17 cellular contexts compared by ENCODE assay signal in genomic region chr20:31862506-31862905, GRCh38. TPM values are rescaled to one million over a fixed set of nuclear protein-coding genes. Genes with fewer than 3 reads are reported as not detected.
DNase-seq lines count a peak whose midpoint lies in the region; ATAC-seq and TF ChIP-seq lines count a peak whose summit lies in the region.
"Had no signal": no experiment of that assay in that cellular context is flagged by ENCODE, and none has a peak within 500 bp of the region (broad histone marks: within the 10 kb centered on the region; RNA-seq: fewer than 3 reads in every experiment).

No MANE protein-coding gene starts in this region.

- no peaks in the 10 kb centered on the region for H3K9me3 Mint-ChIP-seq in WTC11
- no peaks in the 10 kb centered on the region for H3K9me3 Mint-ChIP-seq in progenitor cell of endocrine pancreas (ENCODE audit: low read depth)
- H3K9me3 Mint-ChIP-seq in activated T-helper 1 cell treated with anti-CD3 and anti-CD28 coated beads, Interleukin-12 subunit alpha, Interleukin-12 subunit beta, Interleukin-2, Interleukin-4 antibody, amounts not matched to agents 30 ng/mL and 10 ng/mL and 1 ng/mL, durations not matched to agents 14 hours and 24 hours and 36 hours: no peaks in the 10 kb centered on the region
- H3K9me3 Mint-ChIP-seq: activated CD4-positive, alpha-beta T cell treated with anti-CD3 and anti-CD28 coated beads, Interleukin-2, amount 10 ng/mL, durations not matched to agents 24 days and 14 days; naive thymus-derived CD8-positive, alpha-beta T cell had no signal

- CTCF ChIA-PET in WTC11 (lab: Charles Lee): interaction anchor here (1.5 to 3.6 kb wide), 4 partner anchors 9 to 155 kb away, joined by 5 to 28 read pairs (median 12); no protein-coding TSS in a partner anchor

- ATAC-seq in WTC11: no peak
- ATAC-seq: naive thymus-derived CD8-positive, alpha-beta T cell; psoas muscle had no signal

- H3K9me3 ChIP-seq in iPS-18c (ENCODE audit: control insufficient read depth, insufficient read depth, low read length): no peaks in the 10 kb centered on the region
- H3K9me3 ChIP-seq: ascending aorta, heart left ventricle, psoas muscle, suprapubic skin had no signal

- peak overlapping the region; percentile 91 for H3K4me3 Mint-ChIP-seq in WTC11
- peak overlapping the region; percentile 90 for H3K4me3 Mint-ChIP-seq in progenitor cell of endocrine pancreas (ENCODE audit: low read depth)
- H3K4me3 Mint-ChIP-seq in activated T-helper 1 cell treated with anti-CD3 and anti-CD28 coated beads, Interleukin-12 subunit alpha, Interleukin-12 subunit beta, Interleukin-2, Interleukin-4 antibody, amounts not matched to agents 30 ng/mL and 10 ng/mL and 1 ng/mL, durations not matched to agents 14 hours and 24 hours and 36 hours: no peak overlapping the region

- peak; percentile 55 for DNase-seq in activated effector memory CD4-positive, alpha-beta T cell treated with anti-CD3 and anti-CD28 coated beads, Interleukin-2, amount 50 U/mL, for 16 hours
- DNase-seq in activated effector memory CD4-positive, alpha-beta T cell treated with Interleukin-2 at 50 U/mL for 16 hours: no peak
- peak; percentile 10 for DNase-seq in WTC11 (ENCODE audit: low spot score)
- no peak for DNase-seq in progenitor cell of endocrine pancreas (ENCODE audit: low spot score, unreplicated experiment)
- no peak for DNase-seq in activated T-helper 1 cell treated with anti-CD3 and anti-CD28 coated beads, Interleukin-12 subunit alpha, Interleukin-12 subunit beta, Interleukin-2, Interleukin-4 antibody, amounts not matched to agents 30 ng/mL and 10 ng/mL and 1 ng/mL, durations not matched to agents 14 hours and 24 hours and 36 hours (ENCODE audit: low spot score)
- DNase-seq in retina: no peak
- DNase-seq in T-helper 1 cell: no peak
- DNase-seq: activated CD4-positive, alpha-beta T cell treated with anti-CD3 and anti-CD28 coated beads, Interleukin-2, amount 10 ng/mL, durations not matched to agents 24 days and 14 days; activated naive CD4-positive, alpha-beta T cell treated with Interleukin-2 at 50 U/mL for 16 hours; heart left ventricle; KBM-7; naive thymus-derived CD8-positive, alpha-beta T cell; psoas muscle had no signal

- H3K4me1 Mint-ChIP-seq in WTC11: peaks cover 18% of the 10 kb centered on the region
- H3K4me1 Mint-ChIP-seq in progenitor cell of endocrine pancreas (ENCODE audit: low read depth): peaks cover 12% of the 10 kb centered on the region
- peaks cover 10% of the 10 kb centered on the region for H3K4me1 Mint-ChIP-seq in activated T-helper 1 cell treated with anti-CD3 and anti-CD28 coated beads, Interleukin-12 subunit alpha, Interleukin-12 subunit beta, Interleukin-2, Interleukin-4 antibody, amounts not matched to agents 30 ng/mL and 10 ng/mL and 1 ng/mL, durations not matched to agents 14 hours and 24 hours and 36 hours (ENCODE audit: low read depth)

- no peak overlapping the region for H3K27ac Mint-ChIP-seq in WTC11
- peak overlapping the region; percentile 44 for H3K27ac Mint-ChIP-seq in progenitor cell of endocrine pancreas
- H3K27ac Mint-ChIP-seq in activated T-helper 1 cell treated with anti-CD3 and anti-CD28 coated beads, Interleukin-12 subunit alpha, Interleukin-12 subunit beta, Interleukin-2, Interleukin-4 antibody, amounts not matched to agents 30 ng/mL and 10 ng/mL and 1 ng/mL, durations not matched to agents 14 hours and 24 hours and 36 hours: no peak overlapping the region
- H3K27ac Mint-ChIP-seq: activated CD4-positive, alpha-beta T cell treated with anti-CD3 and anti-CD28 coated beads, Interleukin-2, amount 10 ng/mL, durations not matched to agents 24 days and 14 days had no signal

- H3K36me3 Mint-ChIP-seq in WTC11 (no peaks in the 10 kb centered on the region), progenitor cell of endocrine pancreas (ENCODE audit: insufficient read depth) (no peaks in the 10 kb centered on the region)
- no peaks in the 10 kb centered on the region for H3K36me3 Mint-ChIP-seq in activated T-helper 1 cell treated with anti-CD3 and anti-CD28 coated beads, Interleukin-12 subunit alpha, Interleukin-12 subunit beta, Interleukin-2, Interleukin-4 antibody, amounts not matched to agents 30 ng/mL and 10 ng/mL and 1 ng/mL, durations not matched to agents 14 hours and 24 hours and 36 hours (ENCODE audit: low read depth)
- H3K36me3 Mint-ChIP-seq: naive thymus-derived CD8-positive, alpha-beta T cell had no signal

- intact Hi-C loops in activated T-helper 1 cell treated with anti-CD3 and anti-CD28 coated beads, Interleukin-12 subunit alpha, Interleukin-12 subunit beta, Interleukin-2, Interleukin-4 antibody, amounts not matched to agents 30 ng/mL and 10 ng/mL and 1 ng/mL, durations not matched to agents 14 hours and 24 hours and 36 hours (cut with micrococcal nuclease): no loop called here

- TF ChIP-seq CTCF in WTC11 (IDR thresholded peaks at IDR 0.05): no peak
- TF ChIP-seq CTCF in progenitor cell of endocrine pancreas (IDR thresholded peaks at IDR 0.05; ENCODE audit: unreplicated experiment): no peak

- POLR2A ChIA-PET in WTC11 (lab: Charles Lee): interaction anchor here (0.6 kb wide), 1 partner anchor 370 kb away, joined by 3 read pairs; no protein-coding TSS in a partner anchor

- H3K4me3 ChIP-seq in iPS-18c (ENCODE audit: insufficient read depth, low read depth, low read length): 0 out of 2 replicates have a peak overlapping the region, but pooled peaks have one; percentile 32
- H3K4me3 ChIP-seq: ascending aorta had no signal

- H3K27me3 Mint-ChIP-seq in WTC11 (ENCODE audit: low read depth) (peaks cover 38% of the 10 kb centered on the region), progenitor cell of endocrine pancreas (peaks cover 28% of the 10 kb centered on the region)
- H3K27me3 Mint-ChIP-seq in activated T-helper 1 cell treated with anti-CD3 and anti-CD28 coated beads, Interleukin-12 subunit alpha, Interleukin-12 subunit beta, Interleukin-2, Interleukin-4 antibody, amounts not matched to agents 30 ng/mL and 10 ng/mL and 1 ng/mL, durations not matched to agents 14 hours and 24 hours and 36 hours (ENCODE audit: insufficient read depth): peaks cover 41% of the 10 kb centered on the region

TF ChIP-seq in WTC11, 78 proteins besides CTCF, POLR2A, EP300 and RAD21 (continues in another document):
- TF ChIP-seq ZNF423 (CRISPR knock-in tag; IDR thresholded peaks at IDR 0.05) (no peak), USF1 (CRISPR knock-in tag; IDR thresholded peaks at IDR 0.05) (no peak), SMAD3 (CRISPR knock-in tag; IDR thresholded peaks at IDR 0.05; ENCODE audit: borderline replicate concordance) (no peak), ZNF232 (CRISPR knock-in tag; IDR thresholded peaks at IDR 0.05) (no peak), ZNF281 (CRISPR knock-in tag; IDR thresholded peaks at IDR 0.05) (no peak)

RNA-seq across cellular contexts. Expression of gene DUSP15, which starts 7.8 kb away (rescaled TPM):
- total RNA-seq in WTC11 (2021): 1.7 to 2.4 TPM (median 2.0 TPM) in 3 replicates
- total RNA-seq in progenitor cell of endocrine pancreas: 13.2 and 14.9 TPM in 2 replicates
- not detected in 2 replicates for total RNA-seq in activated T-helper 1 cell treated with anti-CD3 and anti-CD28 coated beads, Interleukin-12 subunit alpha, Interleukin-12 subunit beta, Interleukin-2, Interleukin-4 antibody, amounts not matched to agents 30 ng/mL and 10 ng/mL and 1 ng/mL, durations not matched to agents 14 hours and 24 hours and 36 hours
- total RNA-seq: A673; activated CD4-positive, alpha-beta T cell treated with anti-CD3 and anti-CD28 coated beads, Interleukin-2, amount 10 ng/mL, durations not matched to agents 24 days and 14 days; naive thymus-derived CD8-positive, alpha-beta T cell had no signal

RNA-seq across cellular contexts. Expression of gene TTLL9, which starts 7.9 kb away (rescaled TPM):
- 0.39 TPM in 1 of 3 replicates, not detected in the others for total RNA-seq in WTC11 (2021)
- 2.4 TPM in 2 replicates for total RNA-seq in progenitor cell of endocrine pancreas
- not detected in 2 replicates for total RNA-seq in activated T-helper 1 cell treated with anti-CD3 and anti-CD28 coated beads, Interleukin-12 subunit alpha, Interleukin-12 subunit beta, Interleukin-2, Interleukin-4 antibody, amounts not matched to agents 30 ng/mL and 10 ng/mL and 1 ng/mL, durations not matched to agents 14 hours and 24 hours and 36 hours
- total RNA-seq: A673; activated CD4-positive, alpha-beta T cell treated with anti-CD3 and anti-CD28 coated beads, Interleukin-2, amount 10 ng/mL, durations not matched to agents 24 days and 14 days; ascending aorta; heart left ventricle; naive thymus-derived CD8-positive, alpha-beta T cell; psoas muscle had no signal

RNA-seq across cellular contexts. Expression of gene FOXS1, which starts 17.1 kb away (rescaled TPM):
- not detected in 3 replicates for total RNA-seq in WTC11 (2021)
- total RNA-seq in progenitor cell of endocrine pancreas: not detected in 2 replicates
- not detected in 2 replicates for total RNA-seq in activated T-helper 1 cell treated with anti-CD3 and anti-CD28 coated beads, Interleukin-12 subunit alpha, Interleukin-12 subunit beta, Interleukin-2, Interleukin-4 antibody, amounts not matched to agents 30 ng/mL and 10 ng/mL and 1 ng/mL, durations not matched to agents 14 hours and 24 hours and 36 hours
- total RNA-seq: A673; activated CD4-positive, alpha-beta T cell treated with anti-CD3 and anti-CD28 coated beads, Interleukin-2, amount 10 ng/mL, durations not matched to agents 24 days and 14 days; naive thymus-derived CD8-positive, alpha-beta T cell; suprapubic skin had no signal

RNA-seq across cellular contexts. Expression of gene MYLK2, which starts 43.4 kb away (rescaled TPM):
- 0.11 to 0.28 TPM in 2 of 3 replicates, not detected in the other for total RNA-seq in WTC11 (2021)
- 0.38 and 0.42 TPM in 2 replicates for total RNA-seq in progenitor cell of endocrine pancreas
- total RNA-seq in activated T-helper 1 cell treated with anti-CD3 and anti-CD28 coated beads, Interleukin-12 subunit alpha, Interleukin-12 subunit beta, Interleukin-2, Interleukin-4 antibody, amounts not matched to agents 30 ng/mL and 10 ng/mL and 1 ng/mL, durations not matched to agents 14 hours and 24 hours and 36 hours: 0.29 and 0.44 TPM in 2 replicates
- total RNA-seq: ascending aorta; naive thymus-derived CD8-positive, alpha-beta T cell; suprapubic skin had no signal

Comparison
In these comparisons a context has a peak if more than half of its experiments do, and no peak if none do; other contexts are left out.
1. DNase-seq: peak in activated effector memory CD4-positive, alpha-beta T cell treated with anti-CD3 and anti-CD28 coated beads, Interleukin-2, amount 50 U/mL, for 16 hours (single experiment) and WTC11 (single experiment); none in activated effector memory CD4-positive, alpha-beta T cell treated with Interleukin-2 at 50 U/mL for 16 hours (single experiment), progenitor cell of endocrine pancreas (single experiment), activated T-helper 1 cell treated with anti-CD3 and anti-CD28 coated beads, Interleukin-12 subunit alpha, Interleukin-12 subunit beta, Interleukin-2, Interleukin-4 antibody, amounts not matched to agents 30 ng/mL and 10 ng/mL and 1 ng/mL, durations not matched to agents 14 hours and 24 hours and 36 hours (single experiment), retina (single experiment) and T-helper 1 cell (0 of 5).